20 cellular contexts compared by ENCODE assay signal in genomic region chr17:30393911-30394867, GRCh38.
"Had no signal": no experiment of that assay in that cellular context is flagged by ENCODE, and none has a peak within 500 bp of the region (broad histone marks: within the 10 kb centered on the region; RNA-seq: fewer than 3 reads in every experiment).

No MANE protein-coding gene starts in this region.

- H3K4me1 Mint-ChIP-seq: memory B cell, neural progenitor cell had no signal

- H2AFZ ChIP-seq: hepatocyte, neural progenitor cell had no signal

- H3K9me3 ChIP-seq: left ventricle myocardium inferior, pancreas, thyroid gland, vagina had no signal

- H3K27ac Mint-ChIP-seq: activated CD8-positive, alpha-beta memory T cell treated with anti-CD3 and anti-CD28 coated beads, Interleukin-2, amount 10 ng/mL, durations not matched to agents 7 days and 5 days; activated naive CD8-positive, alpha-beta T cell; activated T-cell treated with anti-CD3 and anti-CD28 coated beads, Interleukin-2, amount 50 U/mL, for 24 hours; dendritic cell treated with granulocyte-macrophage colony-stimulating factor and Interleukin-4, amounts not matched to agents 40 ng/mL and 50 ng/mL, for 4 days; memory B cell; neural progenitor cell had no signal

- H3K9ac ChIP-seq: neural progenitor cell had no signal

- FAIRE-seq: kidney, pancreas had no signal

- H3K4me3 ChIP-seq: hepatocyte, left ventricle myocardium inferior, neural progenitor cell, pancreas, thyroid gland, vagina had no signal

- H3K4me1 ChIP-seq: neural progenitor cell had no signal

- DNase-seq: activated CD4-positive, alpha-beta T cell treated with anti-CD3 and anti-CD28 coated beads, Interleukin-2, amount 50 U/mL, for 48 hours; activated CD4-positive, CD25-positive, alpha-beta regulatory T cell treated with anti-CD3 and anti-CD28 coated beads, Interleukin-2, amount 50 U/mL, for 72 hours; activated CD8-positive, alpha-beta memory T cell treated with anti-CD3 and anti-CD28 coated beads, Interleukin-2, amount 10 ng/mL, durations not matched to agents 7 days and 5 days; activated effector memory CD4-positive, alpha-beta T cell treated with Interleukin-2 at 50 U/mL for 16 hours; activated T-cell treated with anti-CD3 and anti-CD28 coated beads, Interleukin-2, amount 50 U/mL, for 24 hours; brain microvascular endothelial cell; cerebellar nuclear complex; effector memory CD8-positive, alpha-beta T cell; kidney; left ventricle myocardium inferior; pancreas; stimulated activated CD4-positive, alpha-beta T cell treated with anti-CD3 and anti-CD28 coated beads, Interleukin-15, amount 100 ng/mL, for 24 hours; stimulated activated CD4-positive, alpha-beta T cell treated with anti-CD3 and anti-CD28 coated beads, Interleukin-4, amount 100 ng/mL, for 24 hours; thyroid gland had no signal

- H3K4me2 ChIP-seq: neural progenitor cell had no signal

- ATAC-seq: activated CD8-positive, alpha-beta memory T cell treated with anti-CD3 and anti-CD28 coated beads, Interleukin-2, amount 10 ng/mL, durations not matched to agents 7 days and 5 days; effector memory CD8-positive, alpha-beta T cell had no signal

- H3K9me3 Mint-ChIP-seq: activated T-cell treated with anti-CD3 and anti-CD28 coated beads, Interleukin-2, amount 50 U/mL, for 24 hours; dendritic cell treated with granulocyte-macrophage colony-stimulating factor and Interleukin-4, amounts not matched to agents 40 ng/mL and 50 ng/mL, for 4 days; effector memory CD8-positive, alpha-beta T cell; memory B cell; neural progenitor cell had no signal

- H3K27ac ChIP-seq: brain microvascular endothelial cell, left ventricle myocardium inferior, neural progenitor cell, pancreas, thyroid gland, vagina had no signal

- H3K27me3 ChIP-seq: brain microvascular endothelial cell, hepatocyte, neural progenitor cell, pancreas, thyroid gland, vagina had no signal

- H3K4me3 Mint-ChIP-seq: activated CD8-positive, alpha-beta memory T cell treated with anti-CD3 and anti-CD28 coated beads, Interleukin-2, amount 10 ng/mL, durations not matched to agents 7 days and 5 days; activated naive CD8-positive, alpha-beta T cell; activated T-cell treated with anti-CD3 and anti-CD28 coated beads, Interleukin-2, amount 50 U/mL, for 24 hours; dendritic cell treated with granulocyte-macrophage colony-stimulating factor and Interleukin-4, amounts not matched to agents 40 ng/mL and 50 ng/mL, for 4 days; effector memory CD8-positive, alpha-beta T cell; memory B cell; neural progenitor cell had no signal

- H3K36me3 ChIP-seq: brain microvascular endothelial cell, neural progenitor cell had no signal

- H3K36me3 Mint-ChIP-seq: memory B cell had no signal

- H3K27me3 Mint-ChIP-seq: activated CD8-positive, alpha-beta memory T cell treated with anti-CD3 and anti-CD28 coated beads, Interleukin-2, amount 10 ng/mL, durations not matched to agents 7 days and 5 days; activated naive CD8-positive, alpha-beta T cell; activated T-cell treated with anti-CD3 and anti-CD28 coated beads, Interleukin-2, amount 50 U/mL, for 24 hours; dendritic cell treated with granulocyte-macrophage colony-stimulating factor and Interleukin-4, amounts not matched to agents 40 ng/mL and 50 ng/mL, for 4 days; effector memory CD8-positive, alpha-beta T cell; memory B cell had no signal
